9 cellular contexts compared by ENCODE assay signal in genomic region chr1:109240158-109241152, GRCh38. TPM values are rescaled to one million over a fixed set of nuclear protein-coding genes. Genes with fewer than 3 reads are reported as not detected.
DNase-seq lines count a peak whose midpoint lies in the region; ATAC-seq and TF ChIP-seq lines count a peak whose summit lies in the region.
"Had no signal": no experiment of that assay in that cellular context is flagged by ENCODE, and none has a peak within 500 bp of the region (broad histone marks: within the 10 kb centered on the region; RNA-seq: fewer than 3 reads in every experiment).

No MANE protein-coding gene starts in this region.

- H3K27ac ChIP-seq in Panc1 (ENCODE audit: low read length), result no peak overlapping the region
- peak overlapping the region; percentile 83 to 91 (median 85) for H3K27ac ChIP-seq in esophagus squamous epithelium

- no peak for TF ChIP-seq POLR2A in esophagus squamous epithelium (IDR thresholded peaks at IDR 0.05)

- peak; percentile 3 to 32 for ATAC-seq in activated CD4-positive, CD25-positive, alpha-beta regulatory T cell treated with anti-CD3 and anti-CD28 coated beads, Interleukin-2, amount 50 U/mL, for 24 hours
- peak; percentile 61 for ATAC-seq in Panc1
- peak; percentile 65 for ATAC-seq in omental fat pad (ENCODE audit: low FRiP score)
- no peak for ATAC-seq in HG02798 (IDR thresholded peaks at IDR 0.05; ENCODE audit: poor library complexity, unreplicated experiment)

- TF ChIP-seq CTCF in Panc1 (IDR thresholded peaks at IDR 0.05), result no peak
- TF ChIP-seq CTCF in esophagus squamous epithelium (IDR thresholded peaks at IDR 0.05), result no peak
- no peak for TF ChIP-seq CTCF in omental fat pad (IDR thresholded peaks at IDR 0.05)
- TF ChIP-seq CTCF in GM10266 (IDR thresholded peaks at IDR 0.05; ENCODE audit: control insufficient read depth, insufficient read depth, low read depth, missing control alignments), result no peak

- in situ Hi-C loops in Panc1 (cut with HindIII; ENCODE audit: low pct_unique_long_range_greater_than_20kb, low sequenced_read_pairs), result no loop called here

- H3K4me1 ChIP-seq in Panc1 (ENCODE audit: control insufficient read depth, insufficient read depth, low read length) (no peaks in the 10 kb centered on the region; the same call in 1 of the 2 replicates), esophagus squamous epithelium (peaks cover 22 to 43% (median 30%) of the 10 kb centered on the region in 3 donors)

- no peaks in the 10 kb centered on the region for H3K9me3 ChIP-seq in Panc1 (ENCODE audit: control insufficient read depth, insufficient read depth, low read depth, low read length)
- H3K9me3 ChIP-seq in esophagus squamous epithelium, result no peaks in the 10 kb centered on the region

- CTCF ChIA-PET in Panc1 (lab: Charles Lee), result no interaction called here

- H3K36me3 ChIP-seq in Panc1 (ENCODE audit: control insufficient read depth, insufficient read depth, low read length) (peaks cover 3% of the 10 kb centered on the region; the same call in 1 of the 2 replicates), esophagus squamous epithelium (peaks cover 26 to 39% (median 29%) of the 10 kb centered on the region in 3 donors)

- H3K4me3 ChIP-seq in Panc1 (ENCODE audit: low read depth in 2 of 2, low read length in 2 of 2) (no peak overlapping the region), esophagus squamous epithelium (peak overlapping the region in 2 of 4 donors; percentile 15 to 40)

- no TSS peak for BruUV-seq in Panc1 (replicated peaks; lab: Mats Ljungman, UMichigan)

- H3K27me3 ChIP-seq in Panc1 (ENCODE audit: control insufficient read depth, insufficient read depth, low read length) (no peaks in the 10 kb centered on the region), esophagus squamous epithelium (no peaks in the 10 kb centered on the region)

- POLR2A ChIA-PET in Panc1 (lab: Charles Lee), result no interaction called here

- intact Hi-C loops in Panc1 (cut with micrococcal nuclease; ENCODE audit: unreplicated experiment), result no loop called here
- intact Hi-C loops in esophagus squamous epithelium (cut with DNase I), result no loop called here

- DNase-seq in activated CD4-positive, CD25-positive, alpha-beta regulatory T cell (lab: John Stamatoyannopoulos, UW), result no peak
- no peak for DNase-seq in Panc1 (ENCODE audit: low read depth, low spot score)
- DNase-seq in esophagus squamous epithelium (lab: John Stamatoyannopoulos, UW), result no peak
- peak; percentile 56 for DNase-seq in omental fat pad (ENCODE audit: low spot score)
- no peak for DNase-seq in NCI-H2029 (lab: John Stamatoyannopoulos, UW)
- DNase-seq in GM10266 (ENCODE audit: extremely low spot score), result no peak

- 17 to 26% methylated on average over 12 to 15 of the region's 26 CpGs for WGBS in esophagus squamous epithelium, 2 donors

RNA-seq across cellular contexts. Expression of gene CELSR2, which starts 8.9 kb away (rescaled TPM):
- total RNA-seq in Panc1 (2021; ENCODE audit: unreplicated experiment) (4.1 TPM), esophagus squamous epithelium (10 to 100 TPM; 23.4 to 57.2 (median 39.9) TPM), omental fat pad (1 to 10 TPM; 1.6 to 2.6 (median 1.9) TPM)
- 5.1 TPM for polyA plus RNA-seq in Panc1 (2012; ENCODE audit: insufficient read length)

RNA-seq across cellular contexts. Expression of gene SARS1, which starts 26.7 kb away (rescaled TPM):
- 115 TPM for total RNA-seq in Panc1 (2021; ENCODE audit: unreplicated experiment)
- polyA plus RNA-seq in Panc1 (2012; ENCODE audit: insufficient read length), result 126 TPM
- total RNA-seq in esophagus squamous epithelium, result 100 to 1,000 TPM in 3 of 4 donors, 10 to 100 TPM in 1; 85.8 to 150 (median 134) TPM
- total RNA-seq in omental fat pad, result 100 to 1,000 TPM; 109 to 151 (median 132) TPM

RNA-seq across cellular contexts. Expression of gene PSRC1, which starts 42.5 kb away (rescaled TPM):
- total RNA-seq in Panc1 (2021; ENCODE audit: unreplicated experiment) (40.6 TPM), esophagus squamous epithelium (10 to 100 TPM in 1 of 4 donors, 1 to 10 TPM in 3; 2.3 to 13.1 (median 8.7) TPM), omental fat pad (1 to 10 TPM; 1.7 to 8.7 (median 2.1) TPM)
- 22.9 TPM for polyA plus RNA-seq in Panc1 (2012; ENCODE audit: insufficient read length)
- total RNA-seq: CD8-positive, alpha-beta T cell had no signal
